20 cellular contexts compared by ENCODE assay signal in the genomic region with DNA sequence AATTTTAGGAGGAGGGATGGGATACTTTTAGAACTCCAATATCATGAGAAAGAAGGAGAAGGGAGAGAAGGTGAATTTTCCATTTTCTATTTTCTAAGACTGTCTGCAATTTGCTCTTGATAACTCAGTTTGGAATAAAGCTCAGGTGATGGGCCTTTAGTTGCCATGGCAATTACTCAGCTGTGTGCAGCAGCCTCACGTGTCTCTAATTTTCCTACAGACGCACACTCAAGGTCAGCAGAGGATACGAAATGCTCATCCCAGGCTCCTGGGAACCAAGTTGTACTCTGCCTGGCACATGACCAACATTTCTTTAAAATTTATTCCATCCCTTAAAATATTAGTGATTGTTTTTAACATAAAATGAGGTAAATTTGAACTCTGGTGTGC.
DNase-seq lines count a peak whose midpoint lies in the region; ATAC-seq and TF ChIP-seq lines count a peak whose summit lies in the region.
"Had no signal": no experiment of that assay in that cellular context is flagged by ENCODE, and none has a peak within 500 bp of the region (broad histone marks: within the 10 kb centered on the region; RNA-seq: fewer than 3 reads in every experiment).

No MANE protein-coding gene starts in this region.

- no peaks in the 10 kb centered on the region for H3K27me3 Mint-ChIP-seq in neural progenitor cell (ENCODE audit: insufficient read depth, low read depth)

- no peak overlapping the region for H3K4me3 Mint-ChIP-seq in neural progenitor cell

- no peaks in the 10 kb centered on the region for H3K4me1 ChIP-seq in neural progenitor cell
- H3K4me1 ChIP-seq: SJCRH30 had no signal

- DNase-seq in NCI-H146 (lab: John Stamatoyannopoulos, UW): peak; percentile 2
- DNase-seq in NCI-H146 treated with DMSO at 0.1 percent for 48 hours (lab: John Stamatoyannopoulos, UW; ENCODE audit: unreplicated experiment): no peak
- DNase-seq in NCI-H2227 treated with DMSO at 0.1 percent for 48 hours (lab: John Stamatoyannopoulos, UW): peak; percentile 35
- peak; percentile 19 for DNase-seq in cerebellar cortex (ENCODE audit: low spot score)
- DNase-seq in neural progenitor cell (ENCODE audit: low spot score): no peak
- no peak for DNase-seq in DMS153 treated with DMSO at 0.1 percent for 48 hours (lab: John Stamatoyannopoulos, UW; ENCODE audit: unreplicated experiment)
- DNase-seq: ACHN; Calu3; DND-41; Karpas-422; NCI-H1092 treated with DMSO at 0.1 percent for 48 hours; NCI-H1436; NCI-H1930; NCI-H345; NCI-H510A treated with DMSO at 0.1 percent for 48 hours; NCI-H82; NK-92 treated with Interleukin-12 subunit alpha and Interleukin-12 subunit beta, amount 100 ng/mL, for 24 hours; SJCRH30 had no signal

- no peak overlapping the region for H3K27ac Mint-ChIP-seq in neural progenitor cell

- H2AFZ ChIP-seq in neural progenitor cell (replicated peaks): no peak overlapping the region

- no peaks in the 10 kb centered on the region for H3K36me3 ChIP-seq in neural progenitor cell
- H3K36me3 ChIP-seq: SJCRH30 had no signal

- no peaks in the 10 kb centered on the region for H3K36me3 Mint-ChIP-seq in neural progenitor cell

- H3K4me1 Mint-ChIP-seq in neural progenitor cell: peaks cover 1% of the 10 kb centered on the region

- H3K4me2 ChIP-seq in neural progenitor cell: no peak overlapping the region

- H4K20me1 ChIP-seq in neural progenitor cell (ENCODE audit: low read depth): no peaks in the 10 kb centered on the region

- ATAC-seq in GM18909 (IDR thresholded peaks at IDR 0.05; ENCODE audit: poor library complexity, unreplicated experiment): no peak

- no peaks in the 10 kb centered on the region for H3K27me3 ChIP-seq in neural progenitor cell
- H3K27me3 ChIP-seq: SJCRH30 had no signal

- H3K9me3 Mint-ChIP-seq in neural progenitor cell: peaks cover 3% of the 10 kb centered on the region

- H3F3A ChIP-seq in neural progenitor cell (ENCODE audit: low read depth): no peaks in the 10 kb centered on the region

- no peak overlapping the region for H3K4me3 ChIP-seq in neural progenitor cell
- H3K4me3 ChIP-seq: SJCRH30 had no signal

- TF ChIP-seq CTCF in neural progenitor cell (IDR thresholded peaks at IDR 0.05): no peak

- no peaks in the 10 kb centered on the region for H3K79me2 ChIP-seq in neural progenitor cell (ENCODE audit: low read depth)

- H3K9me3 ChIP-seq in neural progenitor cell (ENCODE audit: low read depth): no peaks in the 10 kb centered on the region
- H3K9me3 ChIP-seq: SJCRH30 had no signal

- H3K27ac ChIP-seq in neural progenitor cell: no peak overlapping the region
- H3K27ac ChIP-seq: 22Rv1, SJCRH30 had no signal

- H3K9ac ChIP-seq in neural progenitor cell: no peak overlapping the region

Comparison
In these comparisons a context has a peak if more than half of its experiments do, and no peak if none do; other contexts are left out.
1. DNase-seq: peak in NCI-H146 (single experiment), NCI-H2227 treated with DMSO at 0.1 percent for 48 hours (single experiment) and cerebellar cortex (single experiment); none in NCI-H146 treated with DMSO at 0.1 percent for 48 hours (single experiment), neural progenitor cell (single experiment) and DMS153 treated with DMSO at 0.1 percent for 48 hours (single experiment).